Comparison of ENCODE assay signal across 8 cellular contexts in the genomic region with DNA sequence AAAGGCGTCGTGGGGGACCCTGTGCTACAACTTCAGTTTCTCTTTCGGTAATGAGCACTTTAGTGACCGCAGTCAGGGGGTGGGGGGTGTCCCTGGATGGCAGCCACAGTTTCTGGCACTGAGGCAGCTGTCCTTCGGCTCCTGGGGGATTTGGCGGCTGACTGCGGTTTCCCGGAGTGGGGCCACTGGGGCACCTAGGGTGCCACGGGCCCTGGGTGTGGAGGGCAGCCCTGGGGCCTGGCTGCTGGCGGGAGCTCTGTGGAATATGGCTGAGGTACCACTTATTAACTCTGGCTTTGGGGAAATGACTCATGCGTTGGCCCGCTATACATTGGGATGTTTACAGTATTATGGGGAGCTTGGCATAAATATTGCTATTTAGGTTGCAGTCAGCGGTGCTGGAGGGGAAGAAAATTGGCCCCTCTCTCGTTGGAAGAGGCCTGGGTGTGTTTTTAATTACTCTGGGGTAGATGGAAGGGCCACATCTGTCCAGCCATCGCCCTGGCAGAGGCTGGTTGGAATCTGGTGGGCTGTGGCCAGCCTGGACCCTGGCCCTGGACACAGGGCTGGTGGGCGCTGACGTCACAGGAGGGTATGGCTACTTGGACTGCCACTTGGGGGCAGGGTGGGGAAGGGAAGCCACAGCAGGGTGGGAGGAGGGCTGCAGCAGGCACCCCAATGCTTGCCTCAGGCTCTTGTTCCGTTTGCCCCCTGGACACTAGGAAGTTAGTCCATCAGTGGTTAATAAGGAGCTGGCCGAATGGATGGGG. TPM values are rescaled to one million over a fixed set of nuclear protein-coding genes. Genes with fewer than 3 reads are reported as not detected.
DNase-seq lines count a peak whose midpoint lies in the region; ATAC-seq and TF ChIP-seq lines count a peak whose summit lies in the region.

No MANE protein-coding gene starts in this region.

- peaks cover 2% of the 10 kb centered on the region for H3K36me3 Mint-ChIP-seq in activated CD4-positive, alpha-beta memory T cell treated with anti-CD3 and anti-CD28 coated beads, Interleukin-2, amount 10 ng/mL, durations not matched to agents 7 days and 5 days (ENCODE audit: low read depth)

- no peaks in the 10 kb centered on the region for H3K9me3 Mint-ChIP-seq in activated CD4-positive, alpha-beta memory T cell treated with anti-CD3 and anti-CD28 coated beads, Interleukin-2, amount 10 ng/mL, durations not matched to agents 7 days and 5 days

- no peaks in the 10 kb centered on the region for H3K4me1 ChIP-seq in psoas muscle

- H3K27ac Mint-ChIP-seq in activated CD4-positive, alpha-beta memory T cell treated with anti-CD3 and anti-CD28 coated beads, Interleukin-2, amount 10 ng/mL, durations not matched to agents 7 days and 5 days, result no peak overlapping the region

- peak overlapping the region; percentile 69 for H3K4me3 ChIP-seq in AG04450 (ENCODE audit: low read depth, low read length)
- H3K4me3 ChIP-seq in psoas muscle, result no peak overlapping the region

- intact Hi-C loops in psoas muscle (cut with DNase I), result no loop called here

- H3K27me3 Mint-ChIP-seq in activated CD4-positive, alpha-beta memory T cell treated with anti-CD3 and anti-CD28 coated beads, Interleukin-2, amount 10 ng/mL, durations not matched to agents 7 days and 5 days, result peaks cover 57% of the 10 kb centered on the region

- CTCF ChIA-PET in AG04450 (lab: Charles Lee), result interaction anchor here (0.7 to 1.2 kb wide), 2 partner anchors 8 to 218 kb away, joined by 4 to 5 read pairs; no protein-coding TSS in a partner anchor
- CTCF ChIA-PET in activated CD4-positive, alpha-beta memory T cell treated with anti-CD3 and anti-CD28 coated beads, Interleukin-2, amount 10 ng/mL, durations not matched to agents 7 days and 5 days (lab: Charles Lee), result no interaction called here

- DNase-seq in AG04450 (ENCODE audit: low read depth, low spot score), result no peak
- DNase-seq in GM20000 (ENCODE audit: low spot score), result peak; percentile 90
- peak; percentile 19 for DNase-seq in activated CD4-positive, alpha-beta memory T cell treated with anti-CD3 and anti-CD28 coated beads, Interleukin-2, amount 10 ng/mL, durations not matched to agents 7 days and 5 days
- DNase-seq in lung microvascular endothelial cell (ENCODE audit: low read depth in 2 of 2), result peak; percentile 42 to 52
- DNase-seq in cerebellum (ENCODE audit: low spot score), result no peak
- DNase-seq in psoas muscle, result no peak
- no peak for DNase-seq in NCI-H187 treated with DMSO at 0.1 percent for 48 hours (lab: John Stamatoyannopoulos, UW)
- no peak for DNase-seq in NAMALWA (ENCODE audit: low spot score)

- no peaks in the 10 kb centered on the region; the same call in 1 of the 2 replicates for H3K9me3 ChIP-seq in AG04450 (ENCODE audit: control insufficient read depth, insufficient read depth, low read length)
- no peaks in the 10 kb centered on the region for H3K9me3 ChIP-seq in psoas muscle

- TF ChIP-seq CTCF in AG04450 (IDR thresholded peaks at IDR 0.05; ENCODE audit: low read depth, low read length) (0 out of 2 replicates have a peak, but pooled peaks have one; percentile 4), GM20000 (IDR thresholded peaks at IDR 0.05; ENCODE audit: extremely low read depth, missing control alignments) (no peak), psoas muscle (IDR thresholded peaks at IDR 0.05) (no peak)

- peaks cover 23% of the 10 kb centered on the region for H3K4me1 Mint-ChIP-seq in activated CD4-positive, alpha-beta memory T cell treated with anti-CD3 and anti-CD28 coated beads, Interleukin-2, amount 10 ng/mL, durations not matched to agents 7 days and 5 days

- POLR2A ChIA-PET in AG04450 (lab: Yijun Ruan, JAX), result interaction anchor here (0.6 to 1.9 kb wide), 4 partner anchors 16 to 148 kb away, joined by 3 to 5 read pairs (median 4); no protein-coding TSS in a partner anchor
- POLR2A ChIA-PET in activated CD4-positive, alpha-beta memory T cell treated with anti-CD3 and anti-CD28 coated beads, Interleukin-2, amount 10 ng/mL, durations not matched to agents 7 days and 5 days (lab: Charles Lee), result no interaction called here

- H3K36me3 ChIP-seq in psoas muscle (ENCODE audit: insufficient read depth in 1 of 2, low read depth in 1 of 2), result no peaks in the 10 kb centered on the region

- peak overlapping the region; percentile 47 for H3K27ac ChIP-seq in AG04450 (ENCODE audit: low read depth, low read length)
- no peak overlapping the region for H3K27ac ChIP-seq in psoas muscle

- no peak overlapping the region for H3K4me3 Mint-ChIP-seq in activated CD4-positive, alpha-beta memory T cell treated with anti-CD3 and anti-CD28 coated beads, Interleukin-2, amount 10 ng/mL, durations not matched to agents 7 days and 5 days

- H3K27me3 ChIP-seq in AG04450 (ENCODE audit: control insufficient read depth, insufficient read depth, low read length) (no peaks in the 10 kb centered on the region), psoas muscle (ENCODE audit: insufficient read depth in 3 of 3, low read length in 2 of 3) (peaks cover 0 to 53% (median 13%) of the 10 kb centered on the region in 3 donors)

- no peak for ATAC-seq in psoas muscle

- WGBS in psoas muscle, 3 donors, result 72 to 74% (median 73%) methylated on average over 19 of the region's 19 CpGs

RNA-seq across cellular contexts. Expression of gene EPHB2, which starts 2.0 kb away (rescaled TPM):
- 30.9 and 41.7 TPM in 2 replicates for polyA plus RNA-seq in AG04450 (2011; rRNA removed)
- polyA minus RNA-seq in AG04450 (2011; rRNA and poly(A)+ RNA removed), result 90.5 and 127 TPM in 2 replicates
- not detected for total RNA-seq in activated CD4-positive, alpha-beta memory T cell treated with anti-CD3 and anti-CD28 coated beads, Interleukin-2, amount 10 ng/mL, durations not matched to agents 7 days and 5 days
- total RNA-seq in lung microvascular endothelial cell, result 18.7 and 20.9 TPM in 2 replicates
- total RNA-seq in cerebellum, result 83.8 TPM
- total RNA-seq in psoas muscle, result 1 to 10 TPM in 1 of 4 donors, under 1 TPM in 3; 0.17 to 2.1 (median 0.63) TPM
- polyA plus RNA-seq in psoas muscle, result under 1 TPM in 2 of 3 donors, not detected in 1; 0.06 to 0.64 TPM

RNA-seq across cellular contexts. Expression of gene C1QB, which starts 59.7 kb away (rescaled TPM):
- polyA plus RNA-seq in AG04450 (2011; rRNA removed), result not detected in 2 replicates
- not detected in 2 replicates for polyA minus RNA-seq in AG04450 (2011; rRNA and poly(A)+ RNA removed)
- not detected for total RNA-seq in activated CD4-positive, alpha-beta memory T cell treated with anti-CD3 and anti-CD28 coated beads, Interleukin-2, amount 10 ng/mL, durations not matched to agents 7 days and 5 days
- not detected in 2 replicates for total RNA-seq in lung microvascular endothelial cell
- 7.0 TPM for total RNA-seq in cerebellum
- 10 to 100 TPM; 22.6 to 47.6 (median 30.0) TPM for total RNA-seq in psoas muscle
- polyA plus RNA-seq in psoas muscle, result 10 to 100 TPM; 14.8 to 38.2 (median 16.3) TPM

Comparison
In these comparisons a context has a peak if more than half of its experiments do, and no peak if none do; other contexts are left out.
1. DNase-seq: peak in GM20000 (single experiment), activated CD4-positive, alpha-beta memory T cell treated with anti-CD3 and anti-CD28 coated beads, Interleukin-2, amount 10 ng/mL, durations not matched to agents 7 days and 5 days (single experiment) and lung microvascular endothelial cell (2 of 2); none in AG04450 (single experiment), cerebellum (single experiment), psoas muscle (0 of 2), NCI-H187 treated with DMSO at 0.1 percent for 48 hours (single experiment) and NAMALWA (single experiment).